ENCODE assay signal across 1 cellular context in genomic region chr5:117713585-117714198, GRCh38.
TF ChIP-seq lines count a peak whose summit lies in the region.

No MANE protein-coding gene starts in this region.

TF ChIP-seq in GM23338, 12 proteins besides CTCF, POLR2A, EP300 and RAD21 (continued from another document):
- TF ChIP-seq, protein P1, sequence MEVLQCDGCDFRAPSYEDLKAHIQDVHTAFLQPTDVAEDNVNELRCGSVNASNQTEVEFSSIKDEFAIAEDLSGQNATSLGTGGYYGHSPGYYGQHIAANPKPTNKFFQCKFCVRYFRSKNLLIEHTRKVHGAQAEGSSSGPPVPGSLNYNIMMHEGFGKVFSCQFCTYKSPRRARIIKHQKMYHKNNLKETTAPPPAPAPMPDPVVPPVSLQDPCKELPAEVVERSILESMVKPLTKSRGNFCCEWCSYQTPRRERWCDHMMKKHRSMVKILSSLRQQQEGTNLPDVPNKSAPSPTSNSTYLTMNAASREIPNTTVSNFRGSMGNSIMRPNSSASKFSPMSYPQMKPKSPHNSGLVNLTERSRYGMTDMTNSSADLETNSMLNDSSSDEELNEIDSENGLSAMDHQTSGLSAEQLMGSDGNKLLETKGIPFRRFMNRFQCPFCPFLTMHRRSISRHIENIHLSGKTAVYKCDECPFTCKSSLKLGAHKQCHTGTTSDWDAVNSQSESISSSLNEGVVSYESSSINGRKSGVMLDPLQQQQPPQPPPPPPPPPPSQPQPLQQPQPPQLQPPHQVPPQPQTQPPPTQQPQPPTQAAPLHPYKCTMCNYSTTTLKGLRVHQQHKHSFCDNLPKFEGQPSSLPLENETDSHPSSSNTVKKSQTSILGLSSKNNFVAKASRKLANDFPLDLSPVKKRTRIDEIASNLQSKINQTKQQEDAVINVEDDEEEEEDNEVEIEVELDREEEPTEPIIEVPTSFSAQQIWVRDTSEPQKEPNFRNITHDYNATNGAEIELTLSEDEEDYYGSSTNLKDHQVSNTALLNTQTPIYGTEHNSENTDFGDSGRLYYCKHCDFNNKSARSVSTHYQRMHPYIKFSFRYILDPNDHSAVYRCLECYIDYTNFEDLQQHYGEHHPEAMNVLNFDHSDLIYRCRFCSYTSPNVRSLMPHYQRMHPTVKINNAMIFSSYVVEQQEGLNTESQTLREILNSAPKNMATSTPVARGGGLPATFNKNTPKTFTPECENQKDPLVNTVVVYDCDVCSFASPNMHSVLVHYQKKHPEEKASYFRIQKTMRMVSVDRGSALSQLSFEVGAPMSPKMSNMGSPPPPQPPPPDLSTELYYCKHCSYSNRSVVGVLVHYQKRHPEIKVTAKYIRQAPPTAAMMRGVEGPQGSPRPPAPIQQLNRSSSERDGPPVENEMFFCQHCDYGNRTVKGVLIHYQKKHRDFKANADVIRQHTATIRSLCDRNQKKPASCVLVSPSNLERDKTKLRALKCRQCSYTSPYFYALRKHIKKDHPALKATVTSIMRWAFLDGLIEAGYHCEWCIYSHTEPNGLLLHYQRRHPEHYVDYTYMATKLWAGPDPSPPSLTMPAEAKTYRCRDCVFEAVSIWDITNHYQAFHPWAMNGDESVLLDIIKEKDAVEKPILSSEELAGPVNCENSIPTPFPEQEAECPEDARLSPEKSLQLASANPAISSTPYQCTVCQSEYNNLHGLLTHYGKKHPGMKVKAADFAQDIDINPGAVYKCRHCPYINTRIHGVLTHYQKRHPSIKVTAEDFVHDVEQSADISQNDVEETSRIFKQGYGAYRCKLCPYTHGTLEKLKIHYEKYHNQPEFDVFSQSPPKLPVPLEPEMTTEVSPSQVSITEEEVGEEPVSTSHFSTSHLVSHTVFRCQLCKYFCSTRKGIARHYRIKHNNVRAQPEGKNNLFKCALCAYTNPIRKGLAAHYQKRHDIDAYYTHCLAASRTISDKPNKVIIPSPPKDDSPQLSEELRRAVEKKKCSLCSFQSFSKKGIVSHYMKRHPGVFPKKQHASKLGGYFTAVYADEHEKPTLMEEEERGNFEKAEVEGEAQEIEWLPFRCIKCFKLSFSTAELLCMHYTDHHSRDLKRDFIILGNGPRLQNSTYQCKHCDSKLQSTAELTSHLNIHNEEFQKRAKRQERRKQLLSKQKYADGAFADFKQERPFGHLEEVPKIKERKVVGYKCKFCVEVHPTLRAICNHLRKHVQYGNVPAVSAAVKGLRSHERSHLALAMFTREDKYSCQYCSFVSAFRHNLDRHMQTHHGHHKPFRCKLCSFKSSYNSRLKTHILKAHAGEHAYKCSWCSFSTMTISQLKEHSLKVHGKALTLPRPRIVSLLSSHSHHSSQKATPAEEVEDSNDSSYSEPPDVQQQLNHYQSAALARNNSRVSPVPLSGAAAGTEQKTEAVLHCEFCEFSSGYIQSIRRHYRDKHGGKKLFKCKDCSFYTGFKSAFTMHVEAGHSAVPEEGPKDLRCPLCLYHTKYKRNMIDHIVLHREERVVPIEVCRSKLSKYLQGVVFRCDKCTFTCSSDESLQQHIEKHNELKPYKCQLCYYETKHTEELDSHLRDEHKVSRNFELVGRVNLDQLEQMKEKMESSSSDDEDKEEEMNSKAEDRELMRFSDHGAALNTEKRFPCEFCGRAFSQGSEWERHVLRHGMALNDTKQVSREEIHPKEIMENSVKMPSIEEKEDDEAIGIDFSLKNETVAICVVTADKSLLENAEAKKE (CRISPR knock-in tag; IDR thresholded peaks at IDR 0.05), result no peak
- TF ChIP-seq EZH2 (IDR thresholded peaks at IDR 0.05; ENCODE audit: low read depth, unreplicated experiment), result no peak
- no peak for TF ChIP-seq JUNB (IDR thresholded peaks at IDR 0.05; ENCODE audit: unreplicated experiment)
- TF ChIP-seq EZH2phosphoT487 (IDR thresholded peaks at IDR 0.05; ENCODE audit: unreplicated experiment), result no peak
- no peak for TF ChIP-seq POLR2AphosphoS5 (IDR thresholded peaks at IDR 0.05; ENCODE audit: low read depth)
- no peak for TF ChIP-seq ETS1 (IDR thresholded peaks at IDR 0.05)
- TF ChIP-seq REST (IDR thresholded peaks at IDR 0.05; ENCODE audit: unreplicated experiment), result no peak
- TF ChIP-seq NANOG (IDR thresholded peaks at IDR 0.05; ENCODE audit: borderline replicate concordance), result no peak
